18 cellular contexts compared by ENCODE assay signal in genomic region chr20:383889-384288, GRCh38. TPM values are rescaled to one million over a fixed set of nuclear protein-coding genes. Genes with fewer than 3 reads are reported as not detected.
DNase-seq lines count a peak whose midpoint lies in the region; ATAC-seq and TF ChIP-seq lines count a peak whose summit lies in the region.
"Had no signal": no experiment of that assay in that cellular context is flagged by ENCODE, and none has a peak within 500 bp of the region (broad histone marks: within the 10 kb centered on the region; RNA-seq: fewer than 3 reads in every experiment).

No MANE protein-coding gene starts in this region.

- no peaks in the 10 kb centered on the region for H3K27me3 Mint-ChIP-seq in MCF 10A (ENCODE audit: insufficient read depth, unreplicated experiment)
- H3K27me3 Mint-ChIP-seq in type B pancreatic cell: peaks cover 17% of the 10 kb centered on the region

- H3K4me1 Mint-ChIP-seq in MCF 10A (ENCODE audit: insufficient read depth, unreplicated experiment) (peaks cover 32% of the 10 kb centered on the region), type B pancreatic cell (ENCODE audit: unreplicated experiment) (peaks cover 4% of the 10 kb centered on the region)

- H3F3A ChIP-seq in PC-9 (ENCODE audit: insufficient read depth, low read depth): peaks cover 74% of the 10 kb centered on the region

- no peak overlapping the region for H2AFZ ChIP-seq in PC-9

- H3K27ac Mint-ChIP-seq in MCF 10A (ENCODE audit: low read depth, unreplicated experiment) (peak overlapping the region; percentile 74), type B pancreatic cell (peak overlapping the region; percentile 13)

- intact Hi-C loops in MCF 10A (cut with micrococcal nuclease) (no loop called here), breast epithelium (cut with DNase I; ENCODE audit: low total_unique reads) (no loop called here), PC-9 (cut with micrococcal nuclease; ENCODE audit: unreplicated experiment) (no loop called here)

- peaks cover 42% of the 10 kb centered on the region for H3K36me3 Mint-ChIP-seq in MCF 10A (ENCODE audit: insufficient read depth, unreplicated experiment)
- peaks cover 2% of the 10 kb centered on the region for H3K36me3 Mint-ChIP-seq in type B pancreatic cell

- TF ChIP-seq CTCF in MCF 10A (IDR thresholded peaks at IDR 0.05; ENCODE audit: unreplicated experiment) (no peak), breast epithelium (IDR thresholded peaks at IDR 0.05) (no peak), PC-9 (conservative IDR thresholded peaks at IDR 0.05) (no peak), type B pancreatic cell (conservative IDR thresholded peaks at IDR 0.05) (no peak)

- no peak for TF ChIP-seq POLR2A in breast epithelium (IDR thresholded peaks at IDR 0.05)

- no peaks in the 10 kb centered on the region for H3K27me3 ChIP-seq in breast epithelium
- H3K27me3 ChIP-seq in PC-9 (ENCODE audit: insufficient read depth, low read depth): no peaks in the 10 kb centered on the region
- H3K27me3 ChIP-seq: brain microvascular endothelial cell had no signal

- no peak overlapping the region for H3K4me3 ChIP-seq in breast epithelium
- H3K4me3 ChIP-seq in PC-9: peak overlapping the region; percentile 59; the same call in 1 of the 2 replicates
- H3K4me3 ChIP-seq: HAP-1, prostate gland, smooth muscle cell had no signal

- H4K20me1 ChIP-seq in PC-9 (ENCODE audit: insufficient read depth): peaks cover 63% of the 10 kb centered on the region

- BruUV-seq in MCF 10A (replicated peaks; lab: Mats Ljungman, UMichigan) (no TSS peak), PC-9 (replicated peaks; lab: Mats Ljungman, UMichigan) (no TSS peak)

- H3K27ac ChIP-seq in breast epithelium: no peak overlapping the region
- peak overlapping the region; percentile 99 for H3K27ac ChIP-seq in PC-9
- H3K27ac ChIP-seq: brain microvascular endothelial cell, prostate gland had no signal

- no peaks in the 10 kb centered on the region for H3K9me2 ChIP-seq in PC-9 (ENCODE audit: insufficient read depth)

- H3K4me3 Mint-ChIP-seq in MCF 10A (ENCODE audit: unreplicated experiment): peak overlapping the region; percentile 79
- peak overlapping the region; percentile 30 for H3K4me3 Mint-ChIP-seq in type B pancreatic cell
- H3K4me3 Mint-ChIP-seq: activated naive CD4-positive, alpha-beta T cell treated with anti-CD3 and anti-CD28 coated beads for 36 hours had no signal

- H3K4me2 ChIP-seq in PC-9: peak overlapping the region; percentile 95
- H3K4me2 ChIP-seq: smooth muscle cell had no signal

- CTCF ChIA-PET in MCF 10A (lab: Yijun Ruan, JAX) (interaction anchor here (0.7 to 7.9 kb wide), 7 partner anchors 12 to 351 kb away, joined by 3 to 80 read pairs (median 3); no protein-coding TSS in a partner anchor), PC-9 (lab: Charles Lee) (interaction anchor here (0.6 to 1.1 kb wide), 2 partner anchors 21 to 354 kb away, joined by 5 to 7 read pairs; no protein-coding TSS in a partner anchor)

- DNase-seq in MCF 10A (ENCODE audit: unreplicated experiment): no peak
- no peak for DNase-seq in breast epithelium (ENCODE audit: low spot score in 2 of 2)
- no peak for DNase-seq in PC-9
- DNase-seq in type B pancreatic cell (ENCODE audit: extremely low spot score, unreplicated experiment): no peak
- no peak for DNase-seq in C1 segment of cervical spinal cord (lab: John Stamatoyannopoulos, UW)
- no peak for DNase-seq in NCI-H146 treated with DMSO at 0.1 percent for 48 hours (lab: John Stamatoyannopoulos, UW; ENCODE audit: unreplicated experiment)
- DNase-seq: activated naive CD4-positive, alpha-beta T cell treated with anti-CD3 and anti-CD28 coated beads for 36 hours; brain microvascular endothelial cell; Kasumi-1; RPMI8226; stimulated activated CD4-positive, alpha-beta T cell treated with anti-CD3 and anti-CD28 coated beads, Interleukin-4, amount 100 ng/mL, for 4 hours; stimulated activated CD8-positive, alpha-beta memory T cell treated with anti-CD3 and anti-CD28 coated beads, Interleukin-4, amount 100 ng/mL, for 48 hours; SW 1271 had no signal

- H3K79me2 ChIP-seq in PC-9 (ENCODE audit: low read depth): peaks cover 88% of the 10 kb centered on the region

- no peaks in the 10 kb centered on the region for H3K4me1 ChIP-seq in breast epithelium
- peaks cover 41% of the 10 kb centered on the region for H3K4me1 ChIP-seq in PC-9 (replicated peaks; ENCODE audit: insufficient read depth)
- H3K4me1 ChIP-seq: prostate gland had no signal

- H3K9me3 ChIP-seq in breast epithelium (no peaks in the 10 kb centered on the region), PC-9 (ENCODE audit: insufficient read depth, low read depth) (no peaks in the 10 kb centered on the region)
- H3K9me3 ChIP-seq: HAP-1, prostate gland had no signal

- H3K36me3 ChIP-seq in breast epithelium (no peaks in the 10 kb centered on the region), PC-9 (ENCODE audit: low read depth) (peaks cover 67% of the 10 kb centered on the region)
- H3K36me3 ChIP-seq: prostate gland had no signal

- POLR2A ChIA-PET in MCF 10A (lab: Yijun Ruan, JAX) (interaction anchor here (0.6 to 24.6 kb wide), 6 partner anchors 14 to 90 kb away, joined by 4 to 671 read pairs (median 38); partner anchors contain the start of genes RBCK1 and SOX12), PC-9 (lab: Charles Lee; ENCODE audit: unreplicated experiment) (no interaction called here)

- peak; percentile 16 for ATAC-seq in esophagus mucosa
- no peak for ATAC-seq in HG03097 (IDR thresholded peaks at IDR 0.05; ENCODE audit: low FRiP score, unreplicated experiment)

- H3K9me3 Mint-ChIP-seq in MCF 10A (ENCODE audit: unreplicated experiment) (no peaks in the 10 kb centered on the region), type B pancreatic cell (no peaks in the 10 kb centered on the region)
- H3K9me3 Mint-ChIP-seq: activated naive CD4-positive, alpha-beta T cell treated with anti-CD3 and anti-CD28 coated beads for 36 hours had no signal

RNA-seq across cellular contexts. Expression of gene TRIB3, which starts 3.3 kb away (rescaled TPM):
- 477 and 598 TPM in 2 replicates for total RNA-seq in MCF 10A (2022)
- 10 to 100 TPM in 2 of 3 donors, 1 to 10 TPM in 1; 4.5 to 18.0 (median 14.5) TPM for total RNA-seq in breast epithelium
- total RNA-seq in PC-9 (2021): 81.0 and 82.0 TPM in 2 replicates
- 58.0 TPM for total RNA-seq in esophagus mucosa
- 8.3 and 17.0 TPM in 2 replicates for total RNA-seq in type B pancreatic cell (ENCODE audit: low replicate concordance)

RNA-seq across cellular contexts. Expression of gene RBCK1, which starts 24.2 kb away (rescaled TPM):
- 353 and 488 TPM in 2 replicates for total RNA-seq in MCF 10A (2022)
- 10 to 100 TPM; 61.3 to 69.5 (median 66.2) TPM for total RNA-seq in breast epithelium
- 176 and 212 TPM in 2 replicates for total RNA-seq in PC-9 (2021)
- 55.2 TPM for total RNA-seq in esophagus mucosa
- 81.3 and 84.9 TPM in 2 replicates for total RNA-seq in type B pancreatic cell (ENCODE audit: low replicate concordance)

RNA-seq across cellular contexts. Expression of gene NRSN2, which starts 37.0 kb away (rescaled TPM):
- total RNA-seq in MCF 10A (2022): 8.2 and 8.4 TPM in 2 replicates
- total RNA-seq in breast epithelium: 10 to 100 TPM in 2 of 3 donors, 1 to 10 TPM in 1; 9.4 to 22.3 (median 21.8) TPM
- 15.0 and 16.5 TPM in 2 replicates for total RNA-seq in PC-9 (2021)
- 7.1 TPM for total RNA-seq in esophagus mucosa
- total RNA-seq in type B pancreatic cell (ENCODE audit: low replicate concordance): 33.8 and 43.0 TPM in 2 replicates

RNA-seq across cellular contexts. Expression of gene SOX12, which starts 58.5 kb away (rescaled TPM):
- 17.2 and 17.6 TPM in 2 replicates for total RNA-seq in MCF 10A (2022)
- total RNA-seq in breast epithelium: 1 to 10 TPM; 1.1 to 3.7 (median 3.3) TPM
- total RNA-seq in PC-9 (2021): 49.5 and 57.1 TPM in 2 replicates
- 4.5 TPM for total RNA-seq in esophagus mucosa
- 9.9 and 52.7 TPM in 2 replicates for total RNA-seq in type B pancreatic cell (ENCODE audit: low replicate concordance)
